In genomic region chr11:91081440-91082088, GRCh38 we compare ENCODE assay signal across 12 cellular contexts.
DNase-seq lines count a peak whose midpoint lies in the region; ATAC-seq and TF ChIP-seq lines count a peak whose summit lies in the region.
"Had no signal": no experiment of that assay in that cellular context is flagged by ENCODE, and none has a peak within 500 bp of the region (broad histone marks: within the 10 kb centered on the region; RNA-seq: fewer than 3 reads in every experiment).

No MANE protein-coding gene starts in this region.

- H3K4me3 ChIP-seq in fibroblast of lung (replicated peaks in 1 of 4; ENCODE audit: control extremely low read depth in 1 of 4, insufficient read depth in 1 of 4, low read depth in 3 of 4, low read length in 4 of 4), result no peak overlapping the region
- H3K4me3 ChIP-seq: vagina had no signal

- no peaks in the 10 kb centered on the region for H3K79me2 ChIP-seq in fibroblast of lung (ENCODE audit: control insufficient read depth, insufficient read depth, low read length)

- H3K27me3 ChIP-seq in fibroblast of lung (ENCODE audit: control insufficient read depth, insufficient read depth, low read length), result no peaks in the 10 kb centered on the region
- H3K27me3 ChIP-seq: neutrophil, vagina had no signal

- H3K36me3 ChIP-seq in fibroblast of lung (ENCODE audit: control insufficient read depth, insufficient read depth, low read length), result no peaks in the 10 kb centered on the region
- H3K36me3 ChIP-seq: neutrophil, vagina had no signal

- no peak for ATAC-seq in HG02798 (IDR thresholded peaks at IDR 0.05; ENCODE audit: poor library complexity, unreplicated experiment)
- no peak for ATAC-seq in HG02981 (IDR thresholded peaks at IDR 0.05; ENCODE audit: unreplicated experiment)

- TF ChIP-seq CTCF in fibroblast of lung (conservative IDR thresholded peaks at IDR 0.05 in 1 of 2, IDR thresholded peaks at IDR 0.05 in 1 of 2; ENCODE audit: low read depth in 1 of 2, low read length in 2 of 2), result no peak

- H3K4me1 ChIP-seq in fibroblast of lung (ENCODE audit: control insufficient read depth, extremely low read depth, insufficient read depth, low read length), result no peaks in the 10 kb centered on the region
- H3K4me1 ChIP-seq: vagina had no signal

- H3K4me2 ChIP-seq in fibroblast of lung (ENCODE audit: extremely low read depth, insufficient read depth, low read length), result no peak overlapping the region

- H2AFZ ChIP-seq in fibroblast of lung (ENCODE audit: low read length), result no peak overlapping the region

- no peaks in the 10 kb centered on the region for H4K20me1 ChIP-seq in fibroblast of lung (ENCODE audit: control insufficient read depth, extremely low read depth, insufficient read depth, low read length)

- H3K9me3 ChIP-seq in fibroblast of lung (ENCODE audit: control insufficient read depth, insufficient read depth, low read depth, low read length), result no peaks in the 10 kb centered on the region
- H3K9me3 ChIP-seq: neutrophil, vagina had no signal

- peak; percentile 41 for DNase-seq in H4 (ENCODE audit: low spot score)
- peak; percentile 55 for DNase-seq in OCI-M1 (lab: John Stamatoyannopoulos, UW)
- DNase-seq in fibroblast of lung (ENCODE audit: low read depth in 2 of 2), result peak; percentile 33 to 93
- DNase-seq in myocyte (ENCODE audit: low read depth), result peak; percentile 90
- no peak for DNase-seq in HuH-7.5 (ENCODE audit: low spot score)
- no peak for DNase-seq in GDM1 (lab: John Stamatoyannopoulos, UW)
- DNase-seq: central memory CD4-positive, alpha-beta T cell; T-helper 1 cell had no signal

- H3K27ac ChIP-seq in fibroblast of lung (ENCODE audit: insufficient read depth, low read length), result no peak overlapping the region
- H3K27ac ChIP-seq: neutrophil, vagina had no signal

- H3K9ac ChIP-seq in fibroblast of lung (ENCODE audit: insufficient read depth, low read length), result no peak overlapping the region

Comparison
In these comparisons a context has a peak if more than half of its experiments do, and no peak if none do; other contexts are left out.
1. DNase-seq: peak in H4 (single experiment), OCI-M1 (single experiment), fibroblast of lung (2 of 2) and myocyte (single experiment); none in HuH-7.5 (single experiment) and GDM1 (single experiment).